In genomic region chr19:43474986-43475705, GRCh38 we compare ENCODE assay signal across 8 cellular contexts. TPM values are rescaled to one million over a fixed set of nuclear protein-coding genes. Genes with fewer than 3 reads are reported as not detected.
DNase-seq lines count a peak whose midpoint lies in the region; ATAC-seq lines count a peak whose summit lies in the region.

No MANE protein-coding gene starts in this region.

- ATAC-seq in HG02610 (IDR thresholded peaks at IDR 0.05; ENCODE audit: unreplicated experiment) (peak; percentile 80), left lobe of liver (peak; percentile 93)

- H3K9me3 Mint-ChIP-seq in activated CD4-positive, alpha-beta memory T cell treated with anti-CD3 and anti-CD28 coated beads for 36 hours, result no peaks in the 10 kb centered on the region

- peak overlapping the region; percentile 70 for H3K4me3 Mint-ChIP-seq in activated CD4-positive, alpha-beta memory T cell treated with anti-CD3 and anti-CD28 coated beads for 36 hours

- CTCF ChIA-PET in activated CD4-positive, alpha-beta memory T cell treated with anti-CD3 and anti-CD28 coated beads for 36 hours (lab: Charles Lee), result interaction anchor here (1.2 kb wide), 1 partner anchor 28 kb away, joined by 8 read pairs; no protein-coding TSS in a partner anchor

- POLR2A ChIA-PET in activated CD4-positive, alpha-beta memory T cell treated with anti-CD3 and anti-CD28 coated beads for 36 hours (lab: Charles Lee), result interaction anchor here (0.9 to 1.3 kb wide), 3 partner anchors 11 to 58 kb away, joined by 3 read pairs; partner anchors contain the start of genes PHLDB3 and ZNF575

- intact Hi-C loops in activated CD4-positive, alpha-beta memory T cell treated with anti-CD3 and anti-CD28 coated beads for 36 hours (cut with micrococcal nuclease), result loop anchor here (1.0 kb wide), 1 partner anchor 12 kb away; no protein-coding TSS in a partner anchor

- H3K36me3 Mint-ChIP-seq in activated CD4-positive, alpha-beta memory T cell treated with anti-CD3 and anti-CD28 coated beads for 36 hours, result peaks cover 7% of the 10 kb centered on the region

- DNase-seq in DMS53 treated with DMSO at 0.1 percent for 48 hours (lab: John Stamatoyannopoulos, UW; ENCODE audit: unreplicated experiment), result peak; percentile 8
- DNase-seq in NCI-H345 treated with DMSO at 0.1 percent for 48 hours (lab: John Stamatoyannopoulos, UW; ENCODE audit: unreplicated experiment), result peak; percentile 40
- DNase-seq in activated CD4-positive, alpha-beta memory T cell treated with anti-CD3 and anti-CD28 coated beads for 36 hours, result peak; percentile 96
- peak; percentile 96 for DNase-seq in dermis blood vessel endothelial cell
- DNase-seq in left lobe of liver (ENCODE audit: low spot score), result peak; percentile 88
- DNase-seq in stimulated activated CD4-positive, alpha-beta T cell treated with anti-CD3 and anti-CD28 coated beads, Interleukin-1b, Interleukin-23, amount 100 ng/mL, for 4 hours (ENCODE audit: low read depth in 2 of 2), result peak; percentile 98
- no peak for DNase-seq in OCI-M2 (lab: John Stamatoyannopoulos, UW; ENCODE audit: unreplicated experiment)

- H3K27me3 Mint-ChIP-seq in activated CD4-positive, alpha-beta memory T cell treated with anti-CD3 and anti-CD28 coated beads for 36 hours, result no peaks in the 10 kb centered on the region

- H3K4me1 Mint-ChIP-seq in activated CD4-positive, alpha-beta memory T cell treated with anti-CD3 and anti-CD28 coated beads for 36 hours (ENCODE audit: low read depth), result peaks cover 15% of the 10 kb centered on the region

- peak overlapping the region; percentile 85 for H3K27ac Mint-ChIP-seq in activated CD4-positive, alpha-beta memory T cell treated with anti-CD3 and anti-CD28 coated beads for 36 hours

RNA-seq across cellular contexts. Expression of gene LYPD3, which starts 9.7 kb away (rescaled TPM):
- total RNA-seq in activated CD4-positive, alpha-beta memory T cell treated with anti-CD3 and anti-CD28 coated beads for 36 hours, result 1 to 10 TPM; 2.3 TPM
- 0.17 and 0.33 TPM in 2 replicates for total RNA-seq in dermis blood vessel endothelial cell
- 0.53 TPM for total RNA-seq in left lobe of liver

RNA-seq across cellular contexts. Expression of gene PHLDB3, which starts 29.4 kb away (rescaled TPM):
- 10 to 100 TPM; 13.5 to 15.2 TPM for total RNA-seq in activated CD4-positive, alpha-beta memory T cell treated with anti-CD3 and anti-CD28 coated beads for 36 hours
- total RNA-seq in dermis blood vessel endothelial cell (34.2 and 49.8 TPM in 2 replicates), left lobe of liver (17.7 TPM)

RNA-seq across cellular contexts. Expression of gene ETHE1, which starts 51.9 kb away (rescaled TPM):
- 100 to 1,000 TPM; 104 to 112 TPM for total RNA-seq in activated CD4-positive, alpha-beta memory T cell treated with anti-CD3 and anti-CD28 coated beads for 36 hours
- 102 and 104 TPM in 2 replicates for total RNA-seq in dermis blood vessel endothelial cell
- 43.5 TPM for total RNA-seq in left lobe of liver

RNA-seq across cellular contexts. Expression of gene ZNF575, which starts 57.8 kb away (rescaled TPM):
- 1 to 10 TPM; 3.1 to 3.7 TPM for total RNA-seq in activated CD4-positive, alpha-beta memory T cell treated with anti-CD3 and anti-CD28 coated beads for 36 hours
- total RNA-seq in dermis blood vessel endothelial cell, result 0.23 TPM in 1 of 2 replicates, not detected in the other
- total RNA-seq in left lobe of liver, result 1.5 TPM
